In the genomic region with DNA sequence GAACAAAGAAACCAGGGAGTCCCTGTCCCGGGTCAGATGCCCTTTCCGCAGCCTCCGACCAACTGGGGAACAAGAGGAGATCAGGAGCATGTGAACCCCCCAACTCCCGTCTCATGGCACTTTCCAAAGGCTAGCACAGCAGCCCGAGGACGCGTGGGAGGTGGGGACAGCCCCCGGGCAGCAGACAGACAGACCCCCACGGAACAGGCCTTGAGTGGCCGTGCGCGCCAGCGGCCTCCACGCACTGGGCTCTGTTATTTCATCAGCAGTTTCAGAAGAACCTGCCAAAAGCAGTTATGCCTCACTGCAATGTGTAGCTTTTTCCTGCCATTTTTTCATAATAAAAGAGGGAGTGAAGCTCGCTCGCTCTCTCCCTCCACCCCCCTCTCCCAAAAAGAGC, we compare ENCODE assay signal across 11 cellular contexts. TPM values are rescaled to one million over a fixed set of nuclear protein-coding genes. Genes with fewer than 3 reads are reported as not detected.
DNase-seq lines count a peak whose midpoint lies in the region; ATAC-seq, FAIRE-seq and TF ChIP-seq lines count a peak whose summit lies in the region.
"Had no signal": no experiment of that assay in that cellular context is flagged by ENCODE, and none has a peak within 500 bp of the region (broad histone marks: within the 10 kb centered on the region; RNA-seq: fewer than 3 reads in every experiment).

No MANE protein-coding gene starts in this region.

- no peak overlapping the region for H3K4ac ChIP-seq in IMR-90 (ENCODE audit: low read depth, low read length)

- no peak for DNase-seq in AG09309 (ENCODE audit: low read depth)
- DNase-seq in IMR-90: no peak
- DNase-seq in endothelial cell of umbilical vein (ENCODE audit: low read depth, low spot score): peak; percentile 36
- no peak for DNase-seq in GM20000 (ENCODE audit: low spot score)
- DNase-seq in islet precursor cell: no peak
- no peak for DNase-seq in AG08396 (ENCODE audit: low spot score)
- DNase-seq: NCI-H446 treated with DMSO at 0.1 percent for 48 hours had no signal

- peaks cover 24% of the 10 kb centered on the region for H3K27me3 Mint-ChIP-seq in nephron (ENCODE audit: low read depth)

- peaks cover 35% of the 10 kb centered on the region for H3K4me1 Mint-ChIP-seq in nephron

- POLR2A ChIA-PET in IMR-90 (lab: Charles Lee; ENCODE audit: unreplicated experiment): interaction anchor here (0.7 kb wide), 1 partner anchor 65 kb away, joined by 9 read pairs; no protein-coding TSS in a partner anchor
- POLR2A ChIA-PET in endothelial cell of umbilical vein (lab: Charles Lee): interaction anchor here (0.7 to 1.2 kb wide), 2 partner anchors 135 to 452 kb away, joined by 3 read pairs; a partner anchor contains a TSS

- CTCF ChIA-PET in IMR-90 (lab: Yijun Ruan, JAX): interaction anchor here (0.6 kb wide), 1 partner anchor 188 kb away, joined by 4 read pairs; no protein-coding TSS in a partner anchor
- CTCF ChIA-PET in endothelial cell of umbilical vein (lab: Charles Lee): interaction anchor here (0.6 kb wide), 1 partner anchor 361 kb away, joined by 3 read pairs; no protein-coding TSS in a partner anchor

- H3K9ac ChIP-seq in IMR-90 (ENCODE audit: low read depth, low read length): no peak overlapping the region
- H3K9ac ChIP-seq in endothelial cell of umbilical vein (replicated peaks; ENCODE audit: extremely low read depth, insufficient read depth, low read length): peak overlapping the region; percentile 48

- no peak overlapping the region for H4K8ac ChIP-seq in IMR-90 (ENCODE audit: low read depth in 2 of 2, low read length in 2 of 2)

- no peak overlapping the region for H3K14ac ChIP-seq in IMR-90 (replicated peaks; ENCODE audit: low read depth, low read length)

- TF ChIP-seq POLR2A in IMR-90 (IDR thresholded peaks at IDR 0.05; ENCODE audit: low read depth, low read length): no peak
- TF ChIP-seq POLR2A in endothelial cell of umbilical vein (IDR thresholded peaks at IDR 0.05; ENCODE audit: low read depth, low read length): no peak

- H4K20me1 ChIP-seq in IMR-90 (ENCODE audit: insufficient read depth, low read length) (no peaks in the 10 kb centered on the region), endothelial cell of umbilical vein (replicated peaks; ENCODE audit: control insufficient read depth, extremely low read depth, insufficient read depth, low read length) (no peaks in the 10 kb centered on the region)

- H4K91ac ChIP-seq in IMR-90 (ENCODE audit: insufficient read depth, low read depth, low read length): no peak overlapping the region

- no peaks in the 10 kb centered on the region for H3K9me3 ChIP-seq in IMR-90 (ENCODE audit: control insufficient read depth, insufficient read depth, low read length)
- H3K9me3 ChIP-seq in endothelial cell of umbilical vein (replicated peaks; ENCODE audit: control insufficient read depth, insufficient read depth, low read length): no peaks in the 10 kb centered on the region

- H3K79me1 ChIP-seq in IMR-90 (ENCODE audit: low read depth in 1 of 2, low read length in 2 of 2): no peaks in the 10 kb centered on the region

- peaks cover 34% of the 10 kb centered on the region for H3K79me2 ChIP-seq in endothelial cell of umbilical vein (ENCODE audit: control insufficient read depth, insufficient read depth, low read length)

- no peak overlapping the region for H2AK5ac ChIP-seq in IMR-90 (ENCODE audit: low read depth, low read length)

- peaks cover 5% of the 10 kb centered on the region for H3K9me3 Mint-ChIP-seq in nephron

- no peak overlapping the region for H2BK120ac ChIP-seq in IMR-90 (ENCODE audit: low read depth, low read length)

- no peak overlapping the region for H3K23ac ChIP-seq in IMR-90 (ENCODE audit: low read depth, low read length)

- H3K27me3 ChIP-seq in IMR-90 (ENCODE audit: control insufficient read depth, insufficient read depth, low read length) (peaks cover 11% of the 10 kb centered on the region), endothelial cell of umbilical vein (ENCODE audit: control insufficient read depth in 2 of 2, insufficient read depth in 2 of 2, low read length in 2 of 2) (no peaks in the 10 kb centered on the region)

- peak overlapping the region; percentile 71 for H2AFZ ChIP-seq in IMR-90 (replicated peaks; ENCODE audit: low read length, poor library complexity)
- H2AFZ ChIP-seq in endothelial cell of umbilical vein (ENCODE audit: low read depth, low read length): peak overlapping the region; percentile 60

- ATAC-seq in IMR-90 (ENCODE audit: low read depth): no peak
- no peak for ATAC-seq in HG03139 (IDR thresholded peaks at IDR 0.05; ENCODE audit: unreplicated experiment)

- H3K36me3 Mint-ChIP-seq in nephron (ENCODE audit: low read depth): no peaks in the 10 kb centered on the region

- no peak for TF ChIP-seq RAD21 in IMR-90 (IDR thresholded peaks at IDR 0.05; ENCODE audit: low read length)

- no peak overlapping the region for H2AK9ac ChIP-seq in IMR-90 (replicated peaks; ENCODE audit: low read depth, low read length, poor library complexity)

- H3K4me1 ChIP-seq in IMR-90 (ENCODE audit: control insufficient read depth, insufficient read depth, low read length) (no peaks in the 10 kb centered on the region), endothelial cell of umbilical vein (ENCODE audit: control insufficient read depth, extremely low read depth, insufficient read depth, low read length) (peaks cover 76% of the 10 kb centered on the region)

- H3K9me1 ChIP-seq in IMR-90 (ENCODE audit: insufficient read depth, low read length) (no peaks in the 10 kb centered on the region), endothelial cell of umbilical vein (replicated peaks; ENCODE audit: control insufficient read depth, extremely low read depth, insufficient read depth, low read length) (no peaks in the 10 kb centered on the region)

- H3K36me3 ChIP-seq in IMR-90 (ENCODE audit: control insufficient read depth, insufficient read depth, low read length) (no peaks in the 10 kb centered on the region), endothelial cell of umbilical vein (ENCODE audit: control insufficient read depth in 2 of 2, extremely low read depth in 1 of 2, insufficient read depth in 2 of 2, low read length in 2 of 2) (no peaks in the 10 kb centered on the region)

- H2BK15ac ChIP-seq in IMR-90 (ENCODE audit: low read depth, low read length): no peak overlapping the region

- dilution Hi-C loops in IMR-90 (cut with HindIII; ENCODE audit: low sequenced_read_pairs, unreplicated experiment): no loop called here
- dilution Hi-C loops in endothelial cell of umbilical vein (cut with MboI; ENCODE audit: extremely low pct_ligation_motif_present, low sequenced_read_pairs): no loop called here

- 40% methylated on average over 4 of the region's 16 CpGs; no CpG with 5 or more reads in 1 of the 2 experiments for WGBS in IMR-90 (ENCODE audit: extremely low coverage in 2 of 2, insufficient read length in 1 of 2), 2 experiments

- H3K4me2 ChIP-seq in IMR-90 (ENCODE audit: low read depth, low read length): peak overlapping the region; percentile 49
- H3K4me2 ChIP-seq in endothelial cell of umbilical vein (ENCODE audit: insufficient read depth, low read length): peak overlapping the region; percentile 37

- no peak for TF ChIP-seq CTCF in AG09309 (IDR thresholded peaks at IDR 0.05; ENCODE audit: control insufficient read depth, insufficient read depth, low read depth, low read length, missing control alignments)
- no peak for TF ChIP-seq CTCF in IMR-90 (conservative IDR thresholded peaks at IDR 0.05; ENCODE audit: low read depth, low read length)
- no peak for TF ChIP-seq CTCF in endothelial cell of umbilical vein (IDR thresholded peaks at IDR 0.05; ENCODE audit: extremely low read depth in 1 of 2, insufficient read depth in 1 of 2, low read depth in 1 of 2, low read length in 2 of 2)
- TF ChIP-seq CTCF in nephron (IDR thresholded peaks at IDR 0.05; ENCODE audit: unreplicated experiment in 3 of 3): no peak
- TF ChIP-seq CTCF in GM20000 (IDR thresholded peaks at IDR 0.05; ENCODE audit: extremely low read depth, missing control alignments): no peak

- intact Hi-C loops in IMR-90 (cut with micrococcal nuclease) (loop anchor here (10.0 kb wide), 1 partner anchor 138 kb away; no protein-coding TSS in a partner anchor), endothelial cell of umbilical vein (cut with micrococcal nuclease) (loop anchor here (2.0 kb wide), 1 partner anchor 64 kb away; no protein-coding TSS in a partner anchor)

- H2BK20ac ChIP-seq in IMR-90 (ENCODE audit: low read depth, low read length): no peak overlapping the region

- no peak overlapping the region for H2BK5ac ChIP-seq in IMR-90 (ENCODE audit: low read depth, low read length, poor library complexity, severe bottlenecking)

- in situ Hi-C loops in IMR-90 (cut with MboI; ENCODE audit: low sequenced_read_pairs): no loop called here

- no peak overlapping the region for H3K27ac ChIP-seq in IMR-90 (ENCODE audit: insufficient read depth, low read length)
- peak overlapping the region; percentile 62 for H3K27ac ChIP-seq in endothelial cell of umbilical vein (ENCODE audit: insufficient read depth, low read depth, low read length)

- H3K4me3 ChIP-seq in AG09309 (ENCODE audit: control insufficient read depth, low read depth, low read length) (peak overlapping the region; percentile 19), IMR-90 (ENCODE audit: insufficient read depth, low read depth, low read length) (no peak overlapping the region; the same call in 1 of the 2 replicates), endothelial cell of umbilical vein (replicated peaks in 1 of 3; ENCODE audit: insufficient read depth in 1 of 3, low read depth in 1 of 3, low read length in 3 of 3) (peak overlapping the region in 2 of 3 experiments; percentile 14 to 43)
- H3K4me3 ChIP-seq: lung had no signal

- H3K4me3 Mint-ChIP-seq in nephron: peak overlapping the region; percentile 65 to 83 (median 75)

- H3K18ac ChIP-seq in IMR-90 (ENCODE audit: low read depth, low read length): no peak overlapping the region

- H4K5ac ChIP-seq in IMR-90 (ENCODE audit: low read depth, low read length): no peak overlapping the region

- BruUV-seq in IMR-90 (replicated peaks; lab: Mats Ljungman, UMichigan) (no TSS peak), endothelial cell of umbilical vein (replicated peaks; lab: Mats Ljungman, UMichigan) (TSS peak; percentile 45)

- H3K27ac Mint-ChIP-seq in nephron: peak overlapping the region in 2 of 3 experiments; percentile 47 to 49

- no peak for FAIRE-seq in endothelial cell of umbilical vein (lab: Jason Lieb, UNC)
- FAIRE-seq: G401.6 had no signal

- no peak overlapping the region for H3K56ac ChIP-seq in IMR-90 (ENCODE audit: extremely low read depth, insufficient read depth, low read length)

RNA-seq across cellular contexts. Expression of a gene that starts 0.3 kb away (rescaled TPM):
- total RNA-seq in IMR-90 (2012; rRNA removed) (not detected in 2 replicates), endothelial cell of umbilical vein (3.1 and 5.1 TPM in 2 replicates)
- polyA plus RNA-seq in IMR-90 (2012; rRNA removed) (not detected in 2 replicates), endothelial cell of umbilical vein (3.1 and 3.8 TPM in 2 replicates)
- not detected in 2 replicates for polyA plus RNA-seq in IMR-90 (2012; cell fraction: cytosol; rRNA removed)
- polyA plus RNA-seq in IMR-90 (2012; cell fraction: nucleus; rRNA removed; ENCODE audit: low replicate concordance): not detected in 2 replicates
- 3.1 TPM in 2 replicates for polyA plus RNA-seq in endothelial cell of umbilical vein (2011; cell fraction: cytosol; rRNA removed)
- 1.7 and 1.9 TPM in 2 replicates for polyA plus RNA-seq in endothelial cell of umbilical vein (2011; cell fraction: nucleus; rRNA removed)
- 10.5 and 10.9 TPM in 2 replicates for polyA plus RNA-seq in endothelial cell of umbilical vein (2012)
- 1.4 and 1.6 TPM in 2 replicates for polyA minus RNA-seq in endothelial cell of umbilical vein
- polyA minus RNA-seq in endothelial cell of umbilical vein (2011; cell fraction: cytosol; rRNA and poly(A)+ RNA removed): not detected
- 1.4 and 1.8 TPM in 2 replicates for polyA minus RNA-seq in endothelial cell of umbilical vein (2011; cell fraction: nucleus; rRNA and poly(A)+ RNA removed)
- total RNA-seq: lung had no signal
